Comparison of ENCODE assay signal across 27 cellular contexts in the genomic region with DNA sequence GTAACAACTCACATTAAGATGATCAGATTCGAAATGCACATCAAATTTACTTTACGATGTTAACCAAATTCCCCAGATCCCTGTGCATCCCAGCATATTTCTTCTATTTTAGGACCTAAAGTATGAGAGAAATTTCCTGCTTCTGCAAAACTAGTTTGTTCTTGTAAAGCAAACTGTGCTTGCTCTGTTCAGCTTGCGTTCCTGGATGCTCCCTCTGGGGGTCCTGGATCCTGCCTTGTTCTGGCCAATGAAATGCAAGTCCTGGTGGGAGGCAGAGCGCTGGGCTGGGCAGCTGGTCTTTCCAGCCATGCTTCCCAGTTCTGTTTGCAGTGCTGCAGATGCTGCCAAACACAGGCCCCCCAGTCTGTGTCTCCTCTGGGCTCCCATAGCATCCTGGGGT. TPM values are rescaled to one million over a fixed set of nuclear protein-coding genes. Genes with fewer than 3 reads are reported as not detected.
DNase-seq lines count a peak whose midpoint lies in the region; FAIRE-seq and TF ChIP-seq lines count a peak whose summit lies in the region.
"Had no signal": no experiment of that assay in that cellular context is flagged by ENCODE, and none has a peak within 500 bp of the region (broad histone marks: within the 10 kb centered on the region; RNA-seq: fewer than 3 reads in every experiment).

No MANE protein-coding gene starts in this region.

- H3K4me3 ChIP-seq in breast epithelium (no peak overlapping the region), mammary epithelial cell (replicated peaks in 1 of 3; ENCODE audit: insufficient read depth in 1 of 3, low read depth in 2 of 3, low read length in 3 of 3) (no peak overlapping the region), kidney (ENCODE audit: low read length in 2 of 2) (no peak overlapping the region)
- H3K4me3 ChIP-seq: heart left ventricle, lung, SK-N-MC, thyroid gland had no signal

- CTCF ChIA-PET in MCF 10A (lab: Yijun Ruan, JAX) (interaction anchor here (0.5 to 24.2 kb wide), 4 partner anchors 10 to 84 kb away, joined by 3 to 658 read pairs (median 11); a partner anchor contains a TSS), mammary epithelial cell (lab: Charles Lee; ENCODE audit: low non-redundant PET) (no interaction called here)

- no peaks in the 10 kb centered on the region for H4K20me1 ChIP-seq in mammary epithelial cell (ENCODE audit: insufficient read depth, low read length)

- POLR2A ChIA-PET in MCF 10A (lab: Yijun Ruan, JAX) = no interaction called here

- H3K4me1 ChIP-seq in breast epithelium = no peaks in the 10 kb centered on the region
- no peaks in the 10 kb centered on the region for H3K4me1 ChIP-seq in mammary epithelial cell (ENCODE audit: insufficient read depth, low read length)
- no peaks in the 10 kb centered on the region for H3K4me1 ChIP-seq in kidney (ENCODE audit: control insufficient read depth in 1 of 2, insufficient read depth in 1 of 2, low read depth in 1 of 2, low read length in 2 of 2)
- H3K4me1 ChIP-seq: thyroid gland had no signal

- no peaks in the 10 kb centered on the region for H3K79me2 ChIP-seq in mammary epithelial cell (ENCODE audit: insufficient read depth, low read length)

- dilution Hi-C loops in mammary epithelial cell (cut with HindIII; ENCODE audit: low sequenced_read_pairs) = no loop called here

- no peak for FAIRE-seq in kidney (lab: Jason Lieb, UNC)
- FAIRE-seq: A204.1, RCC 7860 had no signal

- H3K4me2 ChIP-seq in mammary epithelial cell (ENCODE audit: insufficient read depth, low read depth, low read length) = no peak overlapping the region

- peaks cover 6% of the 10 kb centered on the region for H3K36me3 Mint-ChIP-seq in MCF 10A (ENCODE audit: insufficient read depth, unreplicated experiment)

- TF ChIP-seq CTCF in breast epithelium (IDR thresholded peaks at IDR 0.05) (no peak), MCF 10A (IDR thresholded peaks at IDR 0.05; ENCODE audit: unreplicated experiment) (no peak), mammary epithelial cell (conservative IDR thresholded peaks at IDR 0.05 in 1 of 2, IDR thresholded peaks at IDR 0.05 in 1 of 2; ENCODE audit: extremely low read depth in 1 of 2, insufficient read depth in 1 of 2, low read depth in 1 of 2, low read length in 2 of 2) (no peak), kidney (IDR thresholded peaks at IDR 0.05; ENCODE audit: borderline replicate concordance, extremely low read depth, insufficient read depth) (no peak)

- H3K9ac ChIP-seq in mammary epithelial cell (ENCODE audit: insufficient read depth, low read length) (no peak overlapping the region), kidney (ENCODE audit: low read length in 2 of 2) (no peak overlapping the region)

- H3K4me3 Mint-ChIP-seq in MCF 10A (ENCODE audit: unreplicated experiment) = no peak overlapping the region
- H3K4me3 Mint-ChIP-seq: B cell; immature natural killer cell; stimulated activated naive CD8-positive, alpha-beta T cell treated with anti-CD3 and anti-CD28 coated beads, Interleukin-15, Interleukin-2, amounts not matched to agents 100 ng/mL and 50 ng/mL, for 24 hours had no signal

- H3K9me3 Mint-ChIP-seq in MCF 10A (ENCODE audit: unreplicated experiment) = no peaks in the 10 kb centered on the region
- H3K9me3 Mint-ChIP-seq: immature natural killer cell; stimulated activated naive CD8-positive, alpha-beta T cell treated with anti-CD3 and anti-CD28 coated beads, Interleukin-15, Interleukin-2, amounts not matched to agents 100 ng/mL and 50 ng/mL, for 24 hours had no signal

- H3K27ac ChIP-seq in breast epithelium (peak overlapping the region; percentile 25 to 29), mammary epithelial cell (ENCODE audit: insufficient read depth, low read depth, low read length) (no peak overlapping the region), kidney (ENCODE audit: low read depth in 2 of 2, low read length in 2 of 2) (no peak overlapping the region)
- H3K27ac ChIP-seq: brain microvascular endothelial cell, SK-N-MC, thyroid gland had no signal

- H3K27me3 ChIP-seq in breast epithelium = no peaks in the 10 kb centered on the region
- H3K27me3 ChIP-seq in mammary epithelial cell (ENCODE audit: insufficient read depth, low read length) = no peaks in the 10 kb centered on the region
- H3K27me3 ChIP-seq: brain microvascular endothelial cell, heart left ventricle, thyroid gland had no signal

- H3K9me3 ChIP-seq in breast epithelium = no peaks in the 10 kb centered on the region
- no peaks in the 10 kb centered on the region for H3K9me3 ChIP-seq in mammary epithelial cell (replicated peaks; ENCODE audit: insufficient read depth, low read length)
- no peaks in the 10 kb centered on the region for H3K9me3 ChIP-seq in kidney (ENCODE audit: control insufficient read depth in 1 of 2, low read length in 2 of 2)
- H3K9me3 ChIP-seq: heart left ventricle, thyroid gland had no signal

- intact Hi-C loops in breast epithelium (cut with DNase I; ENCODE audit: low total_unique reads) = no loop called here
- intact Hi-C loops in MCF 10A (cut with micrococcal nuclease) = no loop called here
- intact Hi-C loops in mammary epithelial cell (cut with micrococcal nuclease) = loop anchor here (10.0 kb wide), 1 partner anchor 84 kb away; no protein-coding TSS in a partner anchor
- intact Hi-C loops in kidney (cut with DNase I) = no loop called here

- H2AFZ ChIP-seq in mammary epithelial cell (ENCODE audit: low read depth, low read length) = peak overlapping the region; percentile 59

- no TSS peak for BruUV-seq in MCF 10A (replicated peaks; lab: Mats Ljungman, UMichigan)
- BruUV-seq in mammary epithelial cell (replicated peaks; lab: Mats Ljungman, UMichigan) = no TSS peak

- in situ Hi-C loops in mammary epithelial cell (cut with MboI; ENCODE audit: low sequenced_read_pairs in 2 of 2) = no loop called here

- H3K27me3 Mint-ChIP-seq in MCF 10A (ENCODE audit: insufficient read depth, unreplicated experiment) = no peaks in the 10 kb centered on the region
- H3K27me3 Mint-ChIP-seq: B cell; stimulated activated naive CD8-positive, alpha-beta T cell treated with anti-CD3 and anti-CD28 coated beads, Interleukin-15, Interleukin-2, amounts not matched to agents 100 ng/mL and 50 ng/mL, for 24 hours had no signal

- H3K36me3 ChIP-seq in breast epithelium (no peaks in the 10 kb centered on the region), mammary epithelial cell (ENCODE audit: insufficient read depth, low read length) (no peaks in the 10 kb centered on the region), kidney (ENCODE audit: control insufficient read depth in 1 of 2, insufficient read depth in 2 of 2, low read length in 2 of 2) (no peaks in the 10 kb centered on the region)
- H3K36me3 ChIP-seq: brain microvascular endothelial cell, heart left ventricle, thyroid gland had no signal

- no peaks in the 10 kb centered on the region for H3K4me1 Mint-ChIP-seq in MCF 10A (ENCODE audit: insufficient read depth, unreplicated experiment)

- WGBS in mammary epithelial cell (ENCODE audit: low coverage, missing lambda C conversion rate) = 24% methylated on average over 4 of the region's 4 CpGs

- no peak overlapping the region for H3K27ac Mint-ChIP-seq in MCF 10A (ENCODE audit: low read depth, unreplicated experiment)
- H3K27ac Mint-ChIP-seq: B cell; immature natural killer cell; stimulated activated naive CD8-positive, alpha-beta T cell treated with anti-CD3 and anti-CD28 coated beads, Interleukin-15, Interleukin-2, amounts not matched to agents 100 ng/mL and 50 ng/mL, for 24 hours had no signal

- peak in 1 of 2 donors; percentile 59 for DNase-seq in breast epithelium (ENCODE audit: low spot score in 2 of 2)
- no peak for DNase-seq in MCF 10A (ENCODE audit: unreplicated experiment)
- no peak for DNase-seq in mammary epithelial cell
- DNase-seq in kidney = peak; percentile 80
- DNase-seq in stimulated activated CD4-positive, alpha-beta T cell treated with anti-CD3 and anti-CD28 coated beads, Interleukin-4, amount 100 ng/mL, for 1 hour = no peak
- DNase-seq in ureter (ENCODE audit: low spot score) = no peak
- DNase-seq in NCI-H345 treated with DMSO at 0.1 percent for 48 hours (lab: John Stamatoyannopoulos, UW; ENCODE audit: unreplicated experiment) = no peak
- no peak for DNase-seq in NCI-H1048 (lab: John Stamatoyannopoulos, UW)
- DNase-seq: activated CD4-positive, alpha-beta T cell treated with anti-CD3 and anti-CD28 coated beads, Interleukin-2, amount 50 U/mL, for 4 hours; activated CD8-positive, alpha-beta memory T cell treated with anti-CD3 and anti-CD28 coated beads, Interleukin-2, amount 50 U/mL, for 48 hours; brain microvascular endothelial cell; cortex of kidney; DMS79 treated with DMSO at 0.1 percent for 48 hours; immature natural killer cell; NCI-H2107; NCI-H526; occipital lobe; retina; stimulated activated CD4-positive, alpha-beta T cell treated with anti-CD3 and anti-CD28 coated beads, Interleukin-4, amount 100 ng/mL, for 4 hours; thyroid gland had no signal

- TF ChIP-seq POLR2A in breast epithelium (IDR thresholded peaks at IDR 0.05) = no peak

RNA-seq across cellular contexts. Expression of a gene that starts 39.6 kb away (rescaled TPM):
- total RNA-seq in breast epithelium (10 to 100 TPM in 1 of 3 donors, 1 to 10 TPM in 2; 4.2 to 11.0 (median 5.2) TPM), MCF 10A (2022) (17.3 and 30.6 TPM in 2 replicates), mammary epithelial cell (100 to 1,000 TPM in 1 of 2 donors, 10 to 100 TPM in 1; 85.7 to 712 TPM), kidney (40.8 TPM), ureter (13.8 TPM)
- polyA plus RNA-seq in mammary epithelial cell (269 TPM), kidney (ENCODE audit: insufficient read depth, low read depth, low replicate concordance) (82.5 TPM)
- 274 TPM for polyA minus RNA-seq in mammary epithelial cell
- total RNA-seq: B cell had no signal

RNA-seq across cellular contexts. Expression of a gene that starts 47.3 kb away (rescaled TPM):
- 10 to 100 TPM; 73.1 to 95.0 (median 77.6) TPM for total RNA-seq in breast epithelium
- total RNA-seq in MCF 10A (2022) = 90.2 and 90.9 TPM in 2 replicates
- 100 to 1,000 TPM; 136 to 172 TPM for total RNA-seq in mammary epithelial cell
- 70.9 TPM for polyA plus RNA-seq in mammary epithelial cell
- polyA minus RNA-seq in mammary epithelial cell = 222 TPM
- 167 TPM for total RNA-seq in kidney
- 23.8 TPM for polyA plus RNA-seq in kidney (ENCODE audit: insufficient read depth, low read depth, low replicate concordance)
- 256 TPM for total RNA-seq in ureter

Comparison
In these comparisons a context has a peak if more than half of its experiments do, and no peak if none do; other contexts are left out.
1. H3K27ac ChIP-seq: peak in breast epithelium (2 of 2); none in mammary epithelial cell (single experiment) and kidney (0 of 2).